Comparison of ENCODE assay signal across 21 cellular contexts in the genomic region with DNA sequence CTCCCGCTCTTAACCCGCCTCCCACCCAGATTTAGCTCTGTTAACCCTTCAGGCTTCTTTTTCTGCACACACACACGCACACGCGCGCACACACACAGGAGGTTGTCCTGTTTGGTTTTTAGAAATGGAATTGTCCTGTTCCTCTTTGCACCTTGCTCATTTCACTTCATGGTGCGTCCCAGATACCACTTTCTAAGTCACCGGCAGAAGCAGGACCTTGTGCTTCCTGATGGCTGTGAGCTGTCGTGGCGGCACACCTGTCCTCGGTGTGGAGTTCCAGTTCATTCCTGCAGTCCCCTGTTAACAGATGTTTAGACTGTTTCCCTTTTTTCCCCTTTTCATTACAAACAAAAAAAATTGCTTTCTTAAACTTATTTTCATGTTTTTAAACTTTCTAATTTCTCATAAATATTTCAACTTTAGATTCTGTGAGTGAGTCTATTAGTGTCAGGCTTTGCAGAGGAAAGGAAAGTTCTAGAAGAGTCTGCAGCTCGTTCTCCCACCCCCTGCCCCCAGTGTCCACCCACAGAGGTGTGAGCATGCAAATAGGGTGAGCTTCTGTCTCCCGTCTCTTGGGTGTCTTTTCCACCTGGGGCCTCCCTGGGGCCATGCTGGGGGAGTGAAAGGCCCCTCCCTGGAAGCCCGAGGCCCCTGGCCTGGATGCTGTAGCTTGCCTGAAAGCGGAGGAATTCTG.
DNase-seq lines count a peak whose midpoint lies in the region; ATAC-seq, FAIRE-seq and TF ChIP-seq lines count a peak whose summit lies in the region.
"Had no signal": no experiment of that assay in that cellular context is flagged by ENCODE, and none has a peak within 500 bp of the region (broad histone marks: within the 10 kb centered on the region; RNA-seq: fewer than 3 reads in every experiment).

No MANE protein-coding gene starts in this region.

- no peak overlapping the region for H3K23ac ChIP-seq in mesenchymal stem cell (ENCODE audit: low read length in 2 of 2)

- no peak overlapping the region for H2BK5ac ChIP-seq in mesenchymal stem cell (ENCODE audit: low read depth, low read length, poor library complexity, severe bottlenecking)

- H2BK120ac ChIP-seq in mesenchymal stem cell (ENCODE audit: low read depth, low read length) = no peak overlapping the region

- DNase-seq in MV-4-11 (lab: John Stamatoyannopoulos, UW) (peak; percentile 18), GM12878 (ENCODE audit: low read depth, low spot score) (no peak), mesenchymal stem cell (no peak), NCI-H1092 (lab: John Stamatoyannopoulos, UW) (no peak), lower leg skin (ENCODE audit: low spot score in 2 of 2) (no peak)
- DNase-seq: activated CD4-positive, alpha-beta memory T cell treated with anti-CD3 and anti-CD28 coated beads for 36 hours; activated naive CD4-positive, alpha-beta T cell treated with anti-CD3 and anti-CD28 coated beads for 36 hours; foreskin melanocyte; HCEC 1CT; hippocampal formation; NCI-H1092 treated with DMSO at 0.1 percent for 48 hours; NCI-H187; stimulated activated CD4-positive, alpha-beta T cell treated with anti-CD3 and anti-CD28 coated beads, Interleukin-12 subunit alpha, Interleukin-12 subunit beta, amount 100 ng/mL, for 4 hours; stimulated activated CD4-positive, alpha-beta T cell treated with anti-CD3 and anti-CD28 coated beads, Interleukin-2, amount 100 ng/mL, for 48 hours; transverse colon had no signal

- H3K9me3 ChIP-seq in GM12878 (replicated peaks; ENCODE audit: control insufficient read depth, insufficient read depth, low read length) (no peaks in the 10 kb centered on the region), mesenchymal stem cell (ENCODE audit: control insufficient read depth, low read length) (no peaks in the 10 kb centered on the region)
- H3K9me3 ChIP-seq: adrenal gland, transverse colon had no signal

- RAD21 ChIA-PET in GM12878 (lab: Charles Lee; ENCODE audit: unreplicated experiment) = interaction anchor here (1.1 to 3.3 kb wide), 2 partner anchors 73 to 194 kb away, joined by 5 to 11 read pairs; no protein-coding TSS in a partner anchor

- no peaks in the 10 kb centered on the region for H3K36me3 Mint-ChIP-seq in stimulated activated memory B cell treated with anti-CD40 and anti-IgM and Interleukin-4, amounts not matched to agents 10 μg/mL and 1 μg/mL and 100 μg/mL, for 72 hours
- H3K36me3 Mint-ChIP-seq: activated CD4-positive, alpha-beta memory T cell treated with anti-CD3 and anti-CD28 coated beads for 36 hours; neural progenitor cell had no signal

- peak overlapping the region; percentile 82 for H3K4me3 Mint-ChIP-seq in stimulated activated memory B cell treated with anti-CD40 and anti-IgM and Interleukin-4, amounts not matched to agents 10 μg/mL and 1 μg/mL and 100 μg/mL, for 72 hours
- H3K4me3 Mint-ChIP-seq: activated CD4-positive, alpha-beta memory T cell treated with anti-CD3 and anti-CD28 coated beads for 36 hours; activated naive CD4-positive, alpha-beta T cell treated with anti-CD3 and anti-CD28 coated beads for 36 hours; neural progenitor cell had no signal

- no peaks in the 10 kb centered on the region for H3K79me2 ChIP-seq in GM12878 (ENCODE audit: control insufficient read depth, insufficient read depth, low read length)
- H3K79me2 ChIP-seq: parathyroid adenoma had no signal

- 46% methylated on average over 15 of the region's 15 CpGs for WGBS in GM12878 (ENCODE audit: insufficient coverage, insufficient replicate concordance, low lambda C conversion rate, missing lambda C conversion rate)
- 76% methylated on average over 15 of the region's 15 CpGs for WGBS in mesenchymal stem cell
- WGBS in lower leg skin, 2 donors = 77 to 85% methylated on average over 13 to 15 of the region's 15 CpGs

- peak overlapping the region; percentile 81 for H3K27ac Mint-ChIP-seq in stimulated activated memory B cell treated with anti-CD40 and anti-IgM and Interleukin-4, amounts not matched to agents 10 μg/mL and 1 μg/mL and 100 μg/mL, for 72 hours
- H3K27ac Mint-ChIP-seq: activated CD4-positive, alpha-beta memory T cell treated with anti-CD3 and anti-CD28 coated beads for 36 hours; activated naive CD4-positive, alpha-beta T cell treated with anti-CD3 and anti-CD28 coated beads for 36 hours; neural progenitor cell had no signal

- H3K9ac ChIP-seq in GM12878 (ENCODE audit: control insufficient read depth, insufficient read depth, low read length) = no peak overlapping the region
- peak overlapping the region; percentile 29 for H3K9ac ChIP-seq in mesenchymal stem cell (ENCODE audit: low read length)
- H3K9ac ChIP-seq: neural progenitor cell, parathyroid adenoma had no signal

- no peak overlapping the region for H3K4ac ChIP-seq in mesenchymal stem cell (ENCODE audit: low read depth in 1 of 2, low read length in 2 of 2)

- POLR2A ChIA-PET in GM12878 (lab: Charles Lee) = no interaction called here

- H3K4me2 ChIP-seq in GM12878 (ENCODE audit: control insufficient read depth, insufficient read depth) (no peak overlapping the region), mesenchymal stem cell (ENCODE audit: low read length, poor library complexity, severe bottlenecking) (no peak overlapping the region)
- H3K4me2 ChIP-seq: neural progenitor cell had no signal

- H3K27ac ChIP-seq in GM12878 (ENCODE audit: control insufficient read depth, insufficient read depth) (no peak overlapping the region), mesenchymal stem cell (ENCODE audit: low read length, poor library complexity, severe bottlenecking) (no peak overlapping the region)
- H3K27ac ChIP-seq: neural progenitor cell, parathyroid adenoma, transverse colon had no signal

- TF ChIP-seq EP300 in GM12878 (IDR thresholded peaks at IDR 0.05; ENCODE audit: borderline replicate concordance in 1 of 2, control insufficient read depth in 1 of 2, low read depth in 2 of 2, low read length in 2 of 2) = no peak

- CTCF ChIA-PET in GM12878 (lab: Yijun Ruan, JAX) = interaction anchor here (0.7 to 2.5 kb wide), 3 partner anchors 118 to 280 kb away, joined by 3 to 11 read pairs (median 7); no protein-coding TSS in a partner anchor

- no TSS peak for BruUV-seq in GM12878 (replicated peaks; lab: Mats Ljungman, UMichigan)

- no peak overlapping the region for H2BK12ac ChIP-seq in mesenchymal stem cell (ENCODE audit: low read length in 2 of 2)

- H3K18ac ChIP-seq in mesenchymal stem cell (ENCODE audit: low read depth in 1 of 2, low read length in 2 of 2) = peak overlapping the region; percentile 76 to 81

- H3K4me1 ChIP-seq in GM12878 (ENCODE audit: control insufficient read depth, insufficient read depth, low read length) (peaks cover 3% of the 10 kb centered on the region), mesenchymal stem cell (ENCODE audit: control insufficient read depth, insufficient read depth, low read depth, low read length) (peaks cover 3% of the 10 kb centered on the region)

- no peaks in the 10 kb centered on the region for H3K79me1 ChIP-seq in mesenchymal stem cell (replicated peaks; ENCODE audit: low read length, poor library complexity, severe bottlenecking)

- H2BK15ac ChIP-seq in mesenchymal stem cell (ENCODE audit: low read depth, poor library complexity, severe bottlenecking) = no peak overlapping the region

- H3K27me3 ChIP-seq in GM12878 (replicated peaks in 1 of 2; ENCODE audit: control insufficient read depth in 2 of 2, insufficient read depth in 2 of 2, low read length in 1 of 2) (no peaks in the 10 kb centered on the region; a peak in 1 of 4 replicates), mesenchymal stem cell (ENCODE audit: control insufficient read depth in 1 of 2, insufficient read depth in 1 of 2, low read length in 2 of 2) (no peaks in the 10 kb centered on the region)
- H3K27me3 ChIP-seq: adrenal gland, neural progenitor cell, transverse colon had no signal

- no peak for FAIRE-seq in GM12878 (lab: Jason Lieb, UNC)
- FAIRE-seq: G401.6 had no signal

- H3K4me3 ChIP-seq in GM12878 = no peak overlapping the region
- H3K4me3 ChIP-seq in mesenchymal stem cell (ENCODE audit: insufficient read depth in 1 of 2, low read depth in 1 of 2, low read length in 2 of 2) = no peak overlapping the region
- no peak overlapping the region for H3K4me3 ChIP-seq in lower leg skin (ENCODE audit: low read depth, poor library complexity, severe bottlenecking)
- H3K4me3 ChIP-seq: adrenal gland, neural progenitor cell, transverse colon had no signal

- SMC1A ChIA-PET in GM12878 (lab: Charles Lee; ENCODE audit: uncharacterized antibody, unreplicated experiment) = no interaction called here

- TF ChIP-seq POLR2A in GM12878 (IDR thresholded peaks at IDR 0.05; ENCODE audit: low read depth, low read length) (no peak), lower leg skin (IDR thresholded peaks at IDR 0.05) (no peak)

- no peak for TF ChIP-seq RAD21 in GM12878 (IDR thresholded peaks at IDR 0.05; ENCODE audit: insufficient read depth, low read depth, low read length)

- H3K9me3 Mint-ChIP-seq in stimulated activated memory B cell treated with anti-CD40 and anti-IgM and Interleukin-4, amounts not matched to agents 10 μg/mL and 1 μg/mL and 100 μg/mL, for 72 hours = no peaks in the 10 kb centered on the region
- H3K9me3 Mint-ChIP-seq: activated CD4-positive, alpha-beta memory T cell treated with anti-CD3 and anti-CD28 coated beads for 36 hours; activated naive CD4-positive, alpha-beta T cell treated with anti-CD3 and anti-CD28 coated beads for 36 hours; neural progenitor cell had no signal

- no peaks in the 10 kb centered on the region for H4K20me1 ChIP-seq in GM12878 (ENCODE audit: control insufficient read depth, insufficient read depth)

- H3K36me3 ChIP-seq in GM12878 (ENCODE audit: control insufficient read depth in 2 of 2, insufficient read depth in 2 of 2, low read length in 1 of 2) = no peaks in the 10 kb centered on the region
- no peaks in the 10 kb centered on the region for H3K36me3 ChIP-seq in mesenchymal stem cell (ENCODE audit: control insufficient read depth in 1 of 2, insufficient read depth in 2 of 2, low read depth in 1 of 2, low read length in 2 of 2)
- H3K36me3 ChIP-seq: adrenal gland, neural progenitor cell, transverse colon had no signal

- peaks cover 88% of the 10 kb centered on the region for H3K4me1 Mint-ChIP-seq in stimulated activated memory B cell treated with anti-CD40 and anti-IgM and Interleukin-4, amounts not matched to agents 10 μg/mL and 1 μg/mL and 100 μg/mL, for 72 hours

- peak overlapping the region; percentile 64 for H4K91ac ChIP-seq in mesenchymal stem cell (ENCODE audit: low read length)

- no peaks in the 10 kb centered on the region for H3K27me3 Mint-ChIP-seq in stimulated activated memory B cell treated with anti-CD40 and anti-IgM and Interleukin-4, amounts not matched to agents 10 μg/mL and 1 μg/mL and 100 μg/mL, for 72 hours
- H3K27me3 Mint-ChIP-seq: activated CD4-positive, alpha-beta memory T cell treated with anti-CD3 and anti-CD28 coated beads for 36 hours had no signal

- in situ Hi-C loops in GM12878 (cut with MboI) = no loop called here

- intact Hi-C loops in GM12878 (cut with micrococcal nuclease; ENCODE audit: unreplicated experiment) = no loop called here
- intact Hi-C loops in lower leg skin (cut with DNase I; ENCODE audit: low total_unique reads) = no loop called here

- H4K8ac ChIP-seq in mesenchymal stem cell (ENCODE audit: low read length) = peak overlapping the region; percentile 90

- no peak for ATAC-seq in GM12878
- ATAC-seq in stimulated activated memory B cell treated with anti-CD40 and anti-IgM and Interleukin-4, amounts not matched to agents 10 μg/mL and 1 μg/mL and 100 μg/mL, for 72 hours = no peak
- no peak for ATAC-seq in HG02623 (IDR thresholded peaks at IDR 0.05; ENCODE audit: unreplicated experiment)

- H3K14ac ChIP-seq in mesenchymal stem cell (ENCODE audit: low read length in 2 of 2) = peak overlapping the region in 1 of 2 experiments; percentile 55

- H2AFZ ChIP-seq in GM12878 (ENCODE audit: control insufficient read depth, low read depth, low read length) = no peak overlapping the region
- H2AFZ ChIP-seq in mesenchymal stem cell (ENCODE audit: low read depth, low read length) = no peak overlapping the region
- H2AFZ ChIP-seq: neural progenitor cell, parathyroid adenoma had no signal

- no peak for TF ChIP-seq CTCF in GM12878 (IDR thresholded peaks at IDR 0.05 in 2 of 3, conservative IDR thresholded peaks at IDR 0.05 in 1 of 3; ENCODE audit: control insufficient read depth in 2 of 3, extremely low read depth in 1 of 3, insufficient read depth in 1 of 3, low read depth in 3 of 3, low read length in 3 of 3)
- no peak for TF ChIP-seq CTCF in lower leg skin (IDR thresholded peaks at IDR 0.05)

- H2AK5ac ChIP-seq in mesenchymal stem cell (ENCODE audit: low read length, severe bottlenecking) = no peak overlapping the region
